7 cellular contexts compared by ENCODE assay signal in the genomic region with DNA sequence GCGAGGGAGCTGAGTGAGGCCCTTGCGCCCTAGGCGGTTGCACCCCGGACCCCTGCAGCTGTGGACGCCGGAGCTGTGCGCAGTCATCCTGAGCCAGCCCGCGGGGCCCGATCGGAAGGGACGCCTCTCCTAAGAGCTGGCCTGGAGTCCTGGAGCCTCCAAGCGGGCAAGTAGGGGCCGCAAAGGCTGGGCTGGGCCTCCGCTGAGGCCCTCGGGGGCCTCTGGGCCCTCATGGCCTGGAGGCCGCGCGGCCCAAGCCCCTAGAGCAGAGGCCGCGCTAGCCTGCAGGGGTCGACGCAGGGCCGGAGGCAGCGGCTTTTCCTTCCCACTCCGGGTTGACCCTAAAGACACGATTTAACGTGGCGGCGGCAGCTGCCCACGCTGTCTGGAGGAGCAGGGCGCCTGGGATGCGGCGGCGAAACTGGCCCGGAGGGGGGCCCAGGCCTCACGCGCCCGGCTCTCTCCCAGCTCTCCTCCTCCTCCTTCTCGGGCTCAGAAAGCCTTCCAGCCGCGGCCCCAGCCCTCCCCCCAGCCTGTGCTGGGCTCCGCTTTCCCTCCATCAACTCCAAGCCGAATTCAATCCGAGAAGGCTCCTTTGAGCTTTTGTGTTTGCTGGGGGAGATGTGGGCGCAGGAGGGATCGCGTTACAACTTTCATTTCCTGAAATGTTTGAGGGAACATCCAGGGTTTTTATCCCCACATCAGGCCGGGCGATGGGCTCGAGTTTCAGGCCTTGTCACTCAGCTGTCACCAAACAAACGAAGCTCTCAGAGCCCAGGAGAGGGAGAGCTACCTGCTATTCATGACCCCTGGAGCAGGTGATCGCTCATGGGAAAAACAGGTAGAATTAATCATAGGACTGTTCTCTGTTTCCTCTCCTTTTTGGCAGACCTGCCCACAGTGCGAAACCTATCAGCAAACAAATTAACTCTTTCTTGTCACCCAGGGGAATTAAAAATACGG. TPM values are rescaled to one million over a fixed set of nuclear protein-coding genes. Genes with fewer than 3 reads are reported as not detected.
DNase-seq lines count a peak whose midpoint lies in the region; ATAC-seq, FAIRE-seq and TF ChIP-seq lines count a peak whose summit lies in the region.

No MANE protein-coding gene starts in this region.

- POLR2A ChIA-PET in GM10248 (lab: Yijun Ruan, JAX), result no interaction called here

- peaks cover 5% of the 10 kb centered on the region for H3K9me3 Mint-ChIP-seq in astrocyte (ENCODE audit: unreplicated experiment)
- H3K9me3 Mint-ChIP-seq in stimulated activated naive B cell treated with anti-CD40 and anti-IgM and Interleukin-4, amounts not matched to agents 10 μg/mL and 1 μg/mL and 100 μg/mL, for 72 hours, result peaks cover 0 to 2% of the 10 kb centered on the region in 2 donors

- H3K4me1 ChIP-seq in astrocyte (ENCODE audit: insufficient read depth, low read length), result peaks cover 7% of the 10 kb centered on the region
- H3K4me1 ChIP-seq in iPS-18a (ENCODE audit: control insufficient read depth, low read depth, low read length), result peaks cover 31% of the 10 kb centered on the region

- H3K4me3 ChIP-seq in astrocyte (ENCODE audit: insufficient read depth, low read depth, low read length) (peak overlapping the region; percentile 26), iPS-18a (ENCODE audit: low read length) (peak overlapping the region; percentile 50)

- H3K27ac Mint-ChIP-seq in astrocyte (ENCODE audit: unreplicated experiment), result peak overlapping the region; percentile 44
- H3K27ac Mint-ChIP-seq in stimulated activated naive B cell treated with anti-CD40 and anti-IgM and Interleukin-4, amounts not matched to agents 10 μg/mL and 1 μg/mL and 100 μg/mL, for 72 hours, result peak overlapping the region; percentile 47

- no peaks in the 10 kb centered on the region for H4K20me1 ChIP-seq in astrocyte (ENCODE audit: insufficient read depth, low read length)

- ATAC-seq in stimulated activated naive B cell treated with anti-CD40 and anti-IgM and Interleukin-4, amounts not matched to agents 10 μg/mL and 1 μg/mL and 100 μg/mL, for 72 hours (replicated peaks), result no peak

- DNase-seq in NCI-H128 (lab: John Stamatoyannopoulos, UW; ENCODE audit: unreplicated experiment), result peak; percentile 81
- DNase-seq in astrocyte (ENCODE audit: low read depth), result no peak
- DNase-seq in stimulated activated naive B cell treated with anti-CD40 and anti-IgM and Interleukin-4, amounts not matched to agents 10 μg/mL and 1 μg/mL and 100 μg/mL, for 72 hours, result no peak
- DNase-seq in kidney glomerular epithelial cell (lab: John Stamatoyannopoulos, UW), result no peak
- no peak for DNase-seq in NK-92 treated with Interleukin-12 subunit alpha and Interleukin-12 subunit beta, amount 100 ng/mL, for 24 hours (lab: John Stamatoyannopoulos, UW)
- DNase-seq in GM10248 (ENCODE audit: extremely low spot score), result no peak

- peak overlapping the region; percentile 85 for H2AFZ ChIP-seq in astrocyte (ENCODE audit: low read depth, low read length)

- H3K4me2 ChIP-seq in astrocyte (ENCODE audit: low read length), result peak overlapping the region; percentile 81

- peak overlapping the region; percentile 70 for H3K9ac ChIP-seq in astrocyte (ENCODE audit: low read length)
- peak overlapping the region; percentile 16 for H3K9ac ChIP-seq in iPS-18a (ENCODE audit: low read length)

- H3K79me2 ChIP-seq in astrocyte (ENCODE audit: insufficient read depth, low read length), result no peaks in the 10 kb centered on the region

- H3K36me3 ChIP-seq in astrocyte (ENCODE audit: insufficient read depth, low read length), result no peaks in the 10 kb centered on the region
- no peaks in the 10 kb centered on the region for H3K36me3 ChIP-seq in iPS-18a (ENCODE audit: control insufficient read depth, low read depth, low read length)

- peaks cover 58% of the 10 kb centered on the region for H3K27me3 Mint-ChIP-seq in astrocyte (ENCODE audit: low read depth, unreplicated experiment)
- H3K27me3 Mint-ChIP-seq in stimulated activated naive B cell treated with anti-CD40 and anti-IgM and Interleukin-4, amounts not matched to agents 10 μg/mL and 1 μg/mL and 100 μg/mL, for 72 hours, result peaks cover 51 to 73% of the 10 kb centered on the region in 2 donors

- no peak for FAIRE-seq in astrocyte (lab: Jason Lieb, UNC)

- no peak overlapping the region for H3K4me3 Mint-ChIP-seq in astrocyte (ENCODE audit: unreplicated experiment)
- H3K4me3 Mint-ChIP-seq in stimulated activated naive B cell treated with anti-CD40 and anti-IgM and Interleukin-4, amounts not matched to agents 10 μg/mL and 1 μg/mL and 100 μg/mL, for 72 hours, result peak overlapping the region; percentile 65 to 71

- CTCF ChIA-PET in GM10248 (lab: Yijun Ruan, JAX), result interaction anchor here (0.9 to 1.0 kb wide), 2 partner anchors 13 to 21 kb away, joined by 4 to 5 read pairs; no protein-coding TSS in a partner anchor

- H3K36me3 Mint-ChIP-seq in astrocyte (ENCODE audit: low read depth, unreplicated experiment), result no peaks in the 10 kb centered on the region
- H3K36me3 Mint-ChIP-seq in stimulated activated naive B cell treated with anti-CD40 and anti-IgM and Interleukin-4, amounts not matched to agents 10 μg/mL and 1 μg/mL and 100 μg/mL, for 72 hours, result peaks cover 0 to 2% of the 10 kb centered on the region in 2 donors

- H3K27me3 ChIP-seq in astrocyte (ENCODE audit: insufficient read depth, low read length) (peaks cover 28% of the 10 kb centered on the region), iPS-18a (ENCODE audit: control insufficient read depth, insufficient read depth, low read length) (peaks cover 83% of the 10 kb centered on the region)

- peak overlapping the region; percentile 25 for H3K27ac ChIP-seq in astrocyte (ENCODE audit: low read depth, low read length)
- H3K27ac ChIP-seq in iPS-18a (ENCODE audit: low read length), result no peak overlapping the region

- H3K4me1 Mint-ChIP-seq in astrocyte (ENCODE audit: low read depth, unreplicated experiment), result no peaks in the 10 kb centered on the region
- peaks cover 8 to 15% of the 10 kb centered on the region in 2 donors for H3K4me1 Mint-ChIP-seq in stimulated activated naive B cell treated with anti-CD40 and anti-IgM and Interleukin-4, amounts not matched to agents 10 μg/mL and 1 μg/mL and 100 μg/mL, for 72 hours

- H3K9me3 ChIP-seq in astrocyte (ENCODE audit: insufficient read depth, low read depth, low read length), result no peaks in the 10 kb centered on the region
- H3K9me3 ChIP-seq in iPS-18a (ENCODE audit: control insufficient read depth, low read depth, low read length), result no peaks in the 10 kb centered on the region

- no peak for TF ChIP-seq CTCF in astrocyte (IDR thresholded peaks at IDR 0.05; ENCODE audit: insufficient read depth, low read depth, low read length)
- TF ChIP-seq CTCF in GM10248 (IDR thresholded peaks at IDR 0.05; ENCODE audit: control extremely low read depth, extremely low read depth, low read depth, missing control alignments), result no peak

RNA-seq across cellular contexts. Expression of a gene that starts 11.5 kb away (rescaled TPM):
- total RNA-seq in astrocyte, result 0.07 and 0.20 TPM in 2 replicates
